Comparison of ENCODE assay signal across 8 cellular contexts in the genomic region with DNA sequence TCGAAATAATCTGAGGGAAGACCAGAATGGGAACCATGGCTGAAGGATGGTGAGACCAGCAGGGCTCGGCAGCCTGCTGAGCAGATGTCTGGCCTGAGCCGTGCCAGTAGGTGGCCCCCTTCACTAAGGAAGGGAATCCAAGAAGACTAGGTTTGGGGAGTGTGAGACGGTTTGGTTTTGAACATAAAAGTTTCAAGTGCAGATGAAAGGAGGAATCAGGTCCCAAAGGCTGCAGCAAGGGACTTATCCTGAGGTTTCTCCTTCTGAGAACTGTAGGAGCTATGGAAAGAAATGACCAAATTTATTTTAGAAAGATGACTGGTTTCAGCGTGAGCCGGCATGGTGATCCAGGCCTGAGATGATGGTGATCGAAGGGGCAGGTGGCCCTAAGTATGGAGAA. TPM values are rescaled to one million over a fixed set of nuclear protein-coding genes. Genes with fewer than 3 reads are reported as not detected.
DNase-seq lines count a peak whose midpoint lies in the region; ATAC-seq and TF ChIP-seq lines count a peak whose summit lies in the region.

No MANE protein-coding gene starts in this region.

- H3K79me1 ChIP-seq in IMR-90 (ENCODE audit: low read depth in 1 of 2, low read length in 2 of 2), result peaks cover 0 to 10% of the 10 kb centered on the region in 2 experiments; a peak in 2 of 4 replicates

- intact Hi-C loops in IMR-90 (cut with micrococcal nuclease) (loop anchor here (1.0 to 10.0 kb wide), 2 partner anchors 171 to 670 kb away; a partner anchor contains a TSS), transverse colon (cut with DNase I; ENCODE audit: low total_unique reads) (no loop called here)

- H3K9me3 ChIP-seq in IMR-90 (ENCODE audit: control insufficient read depth, insufficient read depth, low read length), result no peaks in the 10 kb centered on the region
- no peaks in the 10 kb centered on the region for H3K9me3 ChIP-seq in transverse colon

- no peak overlapping the region for H2BK5ac ChIP-seq in IMR-90 (ENCODE audit: low read depth, low read length, poor library complexity, severe bottlenecking)

- dilution Hi-C loops in IMR-90 (cut with HindIII; ENCODE audit: low sequenced_read_pairs, unreplicated experiment), result no loop called here

- H3K4me1 Mint-ChIP-seq in osteocyte (ENCODE audit: unreplicated experiment), result peaks cover 32% of the 10 kb centered on the region

- H2BK15ac ChIP-seq in IMR-90 (ENCODE audit: low read depth, low read length), result no peak overlapping the region

- H3K4me2 ChIP-seq in IMR-90 (ENCODE audit: low read depth, low read length), result no peak overlapping the region

- no peak overlapping the region for H3K9ac ChIP-seq in IMR-90 (ENCODE audit: low read depth, low read length)

- H3K14ac ChIP-seq in IMR-90 (replicated peaks; ENCODE audit: low read depth, low read length), result no peak overlapping the region

- peak overlapping the region; percentile 11 for H2AK9ac ChIP-seq in IMR-90 (replicated peaks; ENCODE audit: low read depth, low read length, poor library complexity)

- POLR2A ChIA-PET in IMR-90 (lab: Charles Lee; ENCODE audit: unreplicated experiment), result no interaction called here

- no peaks in the 10 kb centered on the region for H3K9me3 Mint-ChIP-seq in osteocyte (ENCODE audit: unreplicated experiment)

- peak overlapping the region; percentile 15 for H3K27ac Mint-ChIP-seq in osteocyte (ENCODE audit: unreplicated experiment)

- 59% methylated on average over 7 of the region's 7 CpGs; no CpG with 5 or more reads in 1 of the 2 experiments for WGBS in IMR-90 (ENCODE audit: extremely low coverage in 2 of 2, insufficient read length in 1 of 2), 2 experiments
- 46 to 66% methylated on average over 4 to 7 of the region's 7 CpGs for WGBS in transverse colon (ENCODE audit: low coverage in 1 of 2), 2 donors

- no peak overlapping the region for H4K8ac ChIP-seq in IMR-90 (ENCODE audit: low read depth in 2 of 2, low read length in 2 of 2)

- no peaks in the 10 kb centered on the region for H3K27me3 ChIP-seq in IMR-90 (ENCODE audit: control insufficient read depth, insufficient read depth, low read length)
- H3K27me3 ChIP-seq in transverse colon, result no peaks in the 10 kb centered on the region

- H3K56ac ChIP-seq in IMR-90 (ENCODE audit: extremely low read depth, insufficient read depth, low read length), result no peak overlapping the region

- no peak overlapping the region for H4K5ac ChIP-seq in IMR-90 (ENCODE audit: low read depth, low read length)

- H2AFZ ChIP-seq in IMR-90 (replicated peaks; ENCODE audit: low read length, poor library complexity), result peak overlapping the region; percentile 9

- BruUV-seq in IMR-90 (replicated peaks; lab: Mats Ljungman, UMichigan), result no TSS peak

- H4K91ac ChIP-seq in IMR-90 (ENCODE audit: insufficient read depth, low read depth, low read length), result no peak overlapping the region

- peaks cover 4% of the 10 kb centered on the region for H4K20me1 ChIP-seq in IMR-90 (ENCODE audit: insufficient read depth, low read length)

- 0 out of 2 replicates have a peak, but pooled peaks cover 3% of the 10 kb centered on the region for H3K9me1 ChIP-seq in IMR-90 (ENCODE audit: insufficient read depth, low read length)

- H3K23ac ChIP-seq in IMR-90 (ENCODE audit: low read depth, low read length), result no peak overlapping the region

- H3K4me1 ChIP-seq in IMR-90 (ENCODE audit: control insufficient read depth, insufficient read depth, low read length), result peaks cover 4% of the 10 kb centered on the region; the same call in 1 of the 2 replicates
- peaks cover 14 to 29% (median 16%) of the 10 kb centered on the region in 4 donors for H3K4me1 ChIP-seq in transverse colon

- H3K36me3 Mint-ChIP-seq in osteocyte (ENCODE audit: unreplicated experiment), result peaks cover 13% of the 10 kb centered on the region

- CTCF ChIA-PET in IMR-90 (lab: Yijun Ruan, JAX), result interaction anchor here (0.6 to 1.3 kb wide), 4 partner anchors 10 to 166 kb away, joined by 3 to 4 read pairs (median 3); no protein-coding TSS in a partner anchor

- no peak overlapping the region for H2AK5ac ChIP-seq in IMR-90 (ENCODE audit: low read depth, low read length)

- H3K4me3 ChIP-seq in IMR-90 (ENCODE audit: insufficient read depth, low read depth, low read length) (no peak overlapping the region), transverse colon (no peak overlapping the region)

- H3K27ac ChIP-seq in IMR-90 (ENCODE audit: insufficient read depth, low read length) (no peak overlapping the region), transverse colon (no peak overlapping the region)

- H3K27me3 Mint-ChIP-seq in osteocyte (ENCODE audit: unreplicated experiment), result no peaks in the 10 kb centered on the region

- no peak overlapping the region for H3K18ac ChIP-seq in IMR-90 (ENCODE audit: low read depth, low read length)

- DNase-seq in COLO829 (ENCODE audit: low spot score) (peak; percentile 42), IMR-90 (peak; percentile 62), RPMI7951 (ENCODE audit: low read depth) (peak; percentile 72), fibroblast of the conjunctiva (ENCODE audit: low read depth) (peak; percentile 54), osteocyte (ENCODE audit: extremely low spot score, unreplicated experiment) (peak; percentile 88), transverse colon (peak; percentile 78)
- peak; percentile 41 to 51 for DNase-seq in activated T-helper 1 cell treated with anti-CD3 and anti-CD28 coated beads, Interleukin-2, amount 50 U/mL, for 16 hours (ENCODE audit: low read depth in 1 of 2, low spot score in 1 of 2)

- no peak overlapping the region for H3K4ac ChIP-seq in IMR-90 (ENCODE audit: low read depth, low read length)

- H3K4me3 Mint-ChIP-seq in osteocyte (ENCODE audit: unreplicated experiment), result no peak overlapping the region

- no peak overlapping the region for H2BK20ac ChIP-seq in IMR-90 (ENCODE audit: low read depth, low read length)

- H3K36me3 ChIP-seq in IMR-90 (ENCODE audit: control insufficient read depth, insufficient read depth, low read length) (no peaks in the 10 kb centered on the region), transverse colon (no peaks in the 10 kb centered on the region)

- TF ChIP-seq POLR2A in IMR-90 (IDR thresholded peaks at IDR 0.05; ENCODE audit: low read depth, low read length) (peak; percentile 33; the same call in 1 of the 2 replicates), transverse colon (IDR thresholded peaks at IDR 0.05) (no peak)

- H2BK120ac ChIP-seq in IMR-90 (ENCODE audit: low read depth, low read length), result no peak overlapping the region

- TF ChIP-seq EP300 in transverse colon (IDR thresholded peaks at IDR 0.05; ENCODE audit: low read depth), result no peak

- in situ Hi-C loops in IMR-90 (cut with MboI; ENCODE audit: low sequenced_read_pairs) (loop anchor here (5.0 to 10.0 kb wide), 3 partner anchors 97 to 390 kb away; a partner anchor contains a TSS), transverse colon (cut with MboI; ENCODE audit: low pct_ligation_motif_present in 1 of 4, low pct_unique_long_range_greater_than_20kb in 1 of 4, low sequenced_read_pairs in 3 of 4) (loop anchor here (5.0 to 25.0 kb wide), 6 partner anchors 92 to 397 kb away; a partner anchor contains a TSS)

- peak; percentile 91 for TF ChIP-seq CTCF in IMR-90 (conservative IDR thresholded peaks at IDR 0.05; ENCODE audit: low read depth, low read length)
- peak; percentile 88 for TF ChIP-seq CTCF in osteocyte (IDR thresholded peaks at IDR 0.05)
- peak; percentile 69 to 87 (median 80) for TF ChIP-seq CTCF in transverse colon (IDR thresholded peaks at IDR 0.05)

- ATAC-seq in IMR-90 (ENCODE audit: low read depth) (peak; percentile 32; the same call in 1 of the 2 replicates), HG02642 (IDR thresholded peaks at IDR 0.05; ENCODE audit: poor library complexity, unreplicated experiment) (no peak)

- TF ChIP-seq RAD21 in IMR-90 (IDR thresholded peaks at IDR 0.05; ENCODE audit: low read length), result peak; percentile 88

TF ChIP-seq in IMR-90, 13 proteins besides CTCF, POLR2A, EP300 and RAD21:
- TF ChIP-seq SMC3 (IDR thresholded peaks at IDR 0.05; ENCODE audit: low read depth, low read length), result peak; percentile 71
- TF ChIP-seq, protein P1, sequence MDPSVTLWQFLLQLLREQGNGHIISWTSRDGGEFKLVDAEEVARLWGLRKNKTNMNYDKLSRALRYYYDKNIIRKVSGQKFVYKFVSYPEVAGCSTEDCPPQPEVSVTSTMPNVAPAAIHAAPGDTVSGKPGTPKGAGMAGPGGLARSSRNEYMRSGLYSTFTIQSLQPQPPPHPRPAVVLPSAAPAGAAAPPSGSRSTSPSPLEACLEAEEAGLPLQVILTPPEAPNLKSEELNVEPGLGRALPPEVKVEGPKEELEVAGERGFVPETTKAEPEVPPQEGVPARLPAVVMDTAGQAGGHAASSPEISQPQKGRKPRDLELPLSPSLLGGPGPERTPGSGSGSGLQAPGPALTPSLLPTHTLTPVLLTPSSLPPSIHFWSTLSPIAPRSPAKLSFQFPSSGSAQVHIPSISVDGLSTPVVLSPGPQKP (IDR thresholded peaks at IDR 0.05; ENCODE audit: borderline replicate concordance, low read depth, low read length), result no peak
TF ChIP-seq in IMR-90: peak in this region for 1.

RNA-seq across cellular contexts. Expression of a gene that starts 4.6 kb away (rescaled TPM):
- total RNA-seq in IMR-90 (2012; rRNA removed) (66.9 and 70.6 TPM in 2 replicates), osteocyte (41.2 and 44.9 TPM in 2 replicates), transverse colon (10 to 100 TPM; 11.2 to 38.0 (median 26.2) TPM)
- polyA plus RNA-seq in IMR-90 (2012; rRNA removed), result 27.7 and 32.6 TPM in 2 replicates
- 10.3 and 11.0 TPM in 2 replicates for polyA plus RNA-seq in IMR-90 (2012; cell fraction: cytosol; rRNA removed)
- 20.0 and 103 TPM in 2 replicates for polyA plus RNA-seq in IMR-90 (2012; cell fraction: nucleus; rRNA removed; ENCODE audit: low replicate concordance)
- 81.6 and 89.0 TPM in 2 replicates for total RNA-seq in RPMI7951 (2014; rRNA removed; shearing (Covaris generic))

RNA-seq across cellular contexts. Expression of a gene that starts 28.1 kb away (rescaled TPM):
- total RNA-seq in IMR-90 (2012; rRNA removed), result 0.54 and 0.83 TPM in 2 replicates
- 0.44 TPM in 2 replicates for polyA plus RNA-seq in IMR-90 (2012; rRNA removed)
- polyA plus RNA-seq in IMR-90 (2012; cell fraction: cytosol; rRNA removed), result 0.31 and 0.60 TPM in 2 replicates
- 0.40 and 0.71 TPM in 2 replicates for polyA plus RNA-seq in IMR-90 (2012; cell fraction: nucleus; rRNA removed; ENCODE audit: low replicate concordance)
- total RNA-seq in RPMI7951 (2014; rRNA removed; shearing (Covaris generic)), result 16.0 and 24.2 TPM in 2 replicates
- 14.2 and 16.5 TPM in 2 replicates for total RNA-seq in osteocyte
- total RNA-seq in transverse colon, result 100 to 1,000 TPM in 1 of 4 donors, 10 to 100 TPM in 2, 1 to 10 TPM in 1; 9.8 to 216 (median 18.3) TPM

RNA-seq across cellular contexts. Expression of a gene that starts 32.0 kb away (rescaled TPM):
- not detected in 2 replicates for total RNA-seq in IMR-90 (2012; rRNA removed)
- polyA plus RNA-seq in IMR-90 (2012; rRNA removed), result not detected in 2 replicates
- polyA plus RNA-seq in IMR-90 (2012; cell fraction: cytosol; rRNA removed), result not detected in 2 replicates
- polyA plus RNA-seq in IMR-90 (2012; cell fraction: nucleus; rRNA removed; ENCODE audit: low replicate concordance), result not detected in 2 replicates
- not detected in 2 replicates for total RNA-seq in RPMI7951 (2014; rRNA removed; shearing (Covaris generic))
- total RNA-seq in osteocyte, result not detected in 2 replicates
- not detected for total RNA-seq in transverse colon
